In genomic region chr10:16673443-16673842, GRCh38 we compare ENCODE assay signal across 17 cellular contexts.
DNase-seq lines count a peak whose midpoint lies in the region; ATAC-seq lines count a peak whose summit lies in the region.
"Had no signal": no experiment of that assay in that cellular context is flagged by ENCODE, and none has a peak within 500 bp of the region (broad histone marks: within the 10 kb centered on the region; RNA-seq: fewer than 3 reads in every experiment).

No MANE protein-coding gene starts in this region.

- ATAC-seq in esophagus mucosa = no peak
- ATAC-seq: SK-N-SH treated with all-trans-retinoic acid at 6 μM for 48 hours had no signal

- H3K4me3 Mint-ChIP-seq in activated CD4-positive, alpha-beta T cell treated with anti-CD3 and anti-CD28 coated beads, Interleukin-2, amount 10 ng/mL, durations not matched to agents 7 days and 5 days = no peak overlapping the region
- H3K4me3 Mint-ChIP-seq: activated T-helper 1 cell treated with anti-CD3 and anti-CD28 coated beads, Interleukin-12 subunit alpha, Interleukin-12 subunit beta, Interleukin-2, Interleukin-4 antibody, amounts not matched to agents 30 ng/mL and 10 ng/mL and 1 ng/mL, durations not matched to agents 14 hours and 24 hours and 36 hours; CD4-positive, CD25-positive, alpha-beta regulatory T cell; memory B cell; T-helper 2 cell treated with Interferon-gamma antibody and Interleukin-4, amounts not matched to agents 5 μg/mL and 100 μg/mL, for 36 hours had no signal

- H3K9me3 Mint-ChIP-seq in activated CD4-positive, alpha-beta T cell treated with anti-CD3 and anti-CD28 coated beads, Interleukin-2, amount 10 ng/mL, durations not matched to agents 7 days and 5 days = peaks cover 8% of the 10 kb centered on the region
- H3K9me3 Mint-ChIP-seq: memory B cell had no signal

- H3K27me3 Mint-ChIP-seq in activated CD4-positive, alpha-beta T cell treated with anti-CD3 and anti-CD28 coated beads, Interleukin-2, amount 10 ng/mL, durations not matched to agents 7 days and 5 days = no peaks in the 10 kb centered on the region
- H3K27me3 Mint-ChIP-seq: CD4-positive, CD25-positive, alpha-beta regulatory T cell; memory B cell had no signal

- H3K27ac Mint-ChIP-seq in activated CD4-positive, alpha-beta T cell treated with anti-CD3 and anti-CD28 coated beads, Interleukin-2, amount 10 ng/mL, durations not matched to agents 7 days and 5 days = no peak overlapping the region
- H3K27ac Mint-ChIP-seq: activated T-helper 1 cell treated with anti-CD3 and anti-CD28 coated beads, Interleukin-12 subunit alpha, Interleukin-12 subunit beta, Interleukin-2, Interleukin-4 antibody, amounts not matched to agents 30 ng/mL and 10 ng/mL and 1 ng/mL, durations not matched to agents 14 hours and 24 hours and 36 hours; CD4-positive, CD25-positive, alpha-beta regulatory T cell; memory B cell; T-helper 2 cell treated with Interferon-gamma antibody and Interleukin-4, amounts not matched to agents 5 μg/mL and 100 μg/mL, for 36 hours had no signal

- peak; percentile 54 for DNase-seq in COR-L47 (lab: John Stamatoyannopoulos, UW)
- DNase-seq in DMS79 treated with DMSO at 0.1 percent for 48 hours (lab: John Stamatoyannopoulos, UW) = peak; percentile 31
- DNase-seq in NCI-H1930 (lab: John Stamatoyannopoulos, UW) = peak; percentile 34 to 39
- DNase-seq in NCI-H69 (lab: John Stamatoyannopoulos, UW) = peak; percentile 90
- no peak for DNase-seq in GDM1 (lab: John Stamatoyannopoulos, UW)
- DNase-seq in activated CD4-positive, alpha-beta T cell treated with anti-CD3 and anti-CD28 coated beads, Interleukin-2, amount 10 ng/mL, durations not matched to agents 7 days and 5 days = no peak
- DNase-seq: activated CD4-positive, alpha-beta T cell treated with anti-CD3 and anti-CD28 coated beads, Interleukin-2, amount 50 U/mL, for 1 hour; activated naive CD4-positive, alpha-beta T cell treated with anti-CD3 and anti-CD28 coated beads, Interleukin-2, amount 50 U/mL, for 16 hours; CD4-positive, CD25-positive, alpha-beta regulatory T cell; head of caudate nucleus; IMR-90; NCI-H226 had no signal

- H3K36me3 Mint-ChIP-seq in activated CD4-positive, alpha-beta T cell treated with anti-CD3 and anti-CD28 coated beads, Interleukin-2, amount 10 ng/mL, durations not matched to agents 7 days and 5 days (ENCODE audit: low read depth) = peaks cover 8% of the 10 kb centered on the region

- CTCF ChIA-PET in activated CD4-positive, alpha-beta T cell treated with anti-CD3 and anti-CD28 coated beads, Interleukin-2, amount 10 ng/mL, durations not matched to agents 7 days and 5 days (lab: Charles Lee) = no interaction called here

- POLR2A ChIA-PET in activated CD4-positive, alpha-beta T cell treated with anti-CD3 and anti-CD28 coated beads, Interleukin-2, amount 10 ng/mL, durations not matched to agents 7 days and 5 days (lab: Charles Lee) = no interaction called here

- H3K4me1 Mint-ChIP-seq in activated CD4-positive, alpha-beta T cell treated with anti-CD3 and anti-CD28 coated beads, Interleukin-2, amount 10 ng/mL, durations not matched to agents 7 days and 5 days = no peaks in the 10 kb centered on the region

Comparison
In these comparisons a context has a peak if more than half of its experiments do, and no peak if none do; other contexts are left out.
1. DNase-seq: peak in COR-L47 (single experiment), DMS79 treated with DMSO at 0.1 percent for 48 hours (single experiment), NCI-H1930 (2 of 2) and NCI-H69 (single experiment); none in GDM1 (single experiment) and activated CD4-positive, alpha-beta T cell treated with anti-CD3 and anti-CD28 coated beads, Interleukin-2, amount 10 ng/mL, durations not matched to agents 7 days and 5 days (single experiment).